Comparison of ENCODE assay signal across 10 cellular contexts in genomic region chr19:40702337-40703012, GRCh38. TPM values are rescaled to one million over a fixed set of nuclear protein-coding genes. Genes with fewer than 3 reads are reported as not detected.
DNase-seq lines count a peak whose midpoint lies in the region; ATAC-seq, FAIRE-seq and TF ChIP-seq lines count a peak whose summit lies in the region.
"Had no signal": no experiment of that assay in that cellular context is flagged by ENCODE, and none has a peak within 500 bp of the region (broad histone marks: within the 10 kb centered on the region; RNA-seq: fewer than 3 reads in every experiment).

No MANE protein-coding gene starts in this region.

- H3K27ac ChIP-seq in RWPE1 (peak overlapping the region; percentile 35), fibroblast of lung (ENCODE audit: insufficient read depth, low read length) (no peak overlapping the region), pancreas (no peak overlapping the region)

- no peak overlapping the region for H3K4me2 ChIP-seq in fibroblast of lung (ENCODE audit: extremely low read depth, insufficient read depth, low read length)

- H2AFZ ChIP-seq in fibroblast of lung (ENCODE audit: low read length) = no peak overlapping the region

- DNase-seq in GM03348 (ENCODE audit: low spot score) (peak; percentile 62), RWPE1 (ENCODE audit: low spot score) (no peak), fibroblast of lung (ENCODE audit: low read depth in 2 of 2) (peak; percentile 26 to 30), pancreas (no peak), NCI-H2171 (lab: John Stamatoyannopoulos, UW) (no peak), CD14-positive monocyte (ENCODE audit: low spot score) (no peak), ureter (ENCODE audit: low spot score) (no peak)
- DNase-seq: HCEC 1CT had no signal

- H3K9me3 ChIP-seq in fibroblast of lung (ENCODE audit: control insufficient read depth, insufficient read depth, low read depth, low read length) (no peaks in the 10 kb centered on the region), pancreas (no peaks in the 10 kb centered on the region)

- CTCF ChIA-PET in RWPE1 (lab: Yijun Ruan, JAX) = interaction anchor here (0.5 to 1.0 kb wide), 6 partner anchors 11 to 213 kb away, joined by 3 to 7 read pairs (median 3); no protein-coding TSS in a partner anchor

- no peak overlapping the region for H3K27ac Mint-ChIP-seq in CD14-positive monocyte

- TF ChIP-seq CTCF in RWPE1 (conservative IDR thresholded peaks at IDR 0.05; ENCODE audit: low read depth) = no peak
- peak; percentile 9 to 56 for TF ChIP-seq CTCF in fibroblast of lung (conservative IDR thresholded peaks at IDR 0.05 in 1 of 2, IDR thresholded peaks at IDR 0.05 in 1 of 2; ENCODE audit: low read depth in 1 of 2, low read length in 2 of 2)
- no peak for TF ChIP-seq CTCF in pancreas (IDR thresholded peaks at IDR 0.05)
- no peak for TF ChIP-seq CTCF in CD14-positive monocyte (IDR thresholded peaks at IDR 0.05)

- H3K36me3 ChIP-seq in fibroblast of lung (ENCODE audit: control insufficient read depth, insufficient read depth, low read length) (peaks cover 18% of the 10 kb centered on the region), pancreas (peaks cover 4 to 14% (median 4%) of the 10 kb centered on the region in 3 donors)

- no peaks in the 10 kb centered on the region for H3K4me1 Mint-ChIP-seq in CD14-positive monocyte

- no peaks in the 10 kb centered on the region for H3K9me3 Mint-ChIP-seq in CD14-positive monocyte

- H3K4me3 ChIP-seq in fibroblast of lung (replicated peaks in 1 of 4; ENCODE audit: control extremely low read depth in 1 of 4, insufficient read depth in 1 of 4, low read depth in 3 of 4, low read length in 4 of 4) = no peak overlapping the region
- no peak overlapping the region for H3K4me3 ChIP-seq in pancreas

- intact Hi-C loops in pancreas (cut with DNase I) = no loop called here
- intact Hi-C loops in CD14-positive monocyte (cut with micrococcal nuclease) = no loop called here

- H4K20me1 ChIP-seq in fibroblast of lung (ENCODE audit: control insufficient read depth, extremely low read depth, insufficient read depth, low read length) = no peaks in the 10 kb centered on the region

- POLR2A ChIA-PET in RWPE1 (lab: Yijun Ruan, JAX; ENCODE audit: low non-redundant PET) = no interaction called here

- H3K27me3 Mint-ChIP-seq in CD14-positive monocyte (ENCODE audit: low read depth in 3 of 3) = peaks cover 0 to 1% (median 0%) of the 10 kb centered on the region in 3 donors

- H3K9ac ChIP-seq in fibroblast of lung (ENCODE audit: insufficient read depth, low read length) = no peak overlapping the region

- no peak overlapping the region for H3K4me3 Mint-ChIP-seq in CD14-positive monocyte

- H3K27me3 ChIP-seq in fibroblast of lung (ENCODE audit: control insufficient read depth, insufficient read depth, low read length) (no peaks in the 10 kb centered on the region), pancreas (no peaks in the 10 kb centered on the region)

- no peaks in the 10 kb centered on the region for H3K4me1 ChIP-seq in fibroblast of lung (ENCODE audit: control insufficient read depth, extremely low read depth, insufficient read depth, low read length)
- no peaks in the 10 kb centered on the region for H3K4me1 ChIP-seq in pancreas

- ATAC-seq in pancreas = peak in 3 of 4 donors; percentile 81 to 82 (median 82)
- ATAC-seq in HG02759 (IDR thresholded peaks at IDR 0.05; ENCODE audit: unreplicated experiment) = no peak

- H3K79me2 ChIP-seq in fibroblast of lung (ENCODE audit: control insufficient read depth, insufficient read depth, low read length) = no peaks in the 10 kb centered on the region

- no peak for FAIRE-seq in pancreas (lab: Jason Lieb, UNC)
- FAIRE-seq: TTC549 had no signal

- WGBS in pancreas, 2 donors = 69 to 79% methylated on average over 18 of the region's 18 CpGs

- peaks cover 66 to 80% of the 10 kb centered on the region in 2 donors for H3K36me3 Mint-ChIP-seq in CD14-positive monocyte

RNA-seq across cellular contexts. Expression of gene NUMBL, which starts 12.0 kb away (rescaled TPM):
- total RNA-seq in fibroblast of lung (30.6 and 33.4 TPM in 2 replicates), pancreas (10 to 100 TPM in 1 of 6 donors, 1 to 10 TPM in 5; 3.2 to 19.1 (median 6.7) TPM), ureter (30.3 TPM)
- polyA plus RNA-seq in fibroblast of lung (26.2 and 28.2 TPM in 2 replicates), pancreas (10 to 100 TPM; 14.7 to 16.2 TPM), CD14-positive monocyte (under 1 TPM; 0.12 to 0.45 TPM)
- 39.8 TPM in 2 replicates for polyA plus RNA-seq in fibroblast of lung (2012)
- polyA minus RNA-seq in fibroblast of lung (ENCODE audit: low replicate concordance) = 45.4 and 48.6 TPM in 2 replicates

RNA-seq across cellular contexts. Expression of gene COQ8B, which starts 14.2 kb away (rescaled TPM):
- total RNA-seq in fibroblast of lung (28.0 and 43.4 TPM in 2 replicates), pancreas (10 to 100 TPM; 12.7 to 28.6 (median 16.3) TPM), ureter (35.0 TPM)
- polyA plus RNA-seq in fibroblast of lung (13.7 and 16.7 TPM in 2 replicates), pancreas (10 to 100 TPM; 41.5 to 44.2 TPM), CD14-positive monocyte (10 to 100 TPM; 16.0 to 23.4 TPM)
- polyA plus RNA-seq in fibroblast of lung (2012) = 17.2 and 24.4 TPM in 2 replicates
- polyA minus RNA-seq in fibroblast of lung (ENCODE audit: low replicate concordance) = 26.2 and 28.8 TPM in 2 replicates

RNA-seq across cellular contexts. Expression of gene ITPKC, which starts 14.4 kb away (rescaled TPM):
- 19.5 and 23.1 TPM in 2 replicates for total RNA-seq in fibroblast of lung
- 6.5 TPM in 2 replicates for polyA plus RNA-seq in fibroblast of lung
- 10.3 and 10.6 TPM in 2 replicates for polyA plus RNA-seq in fibroblast of lung (2012)
- 15.2 and 15.5 TPM in 2 replicates for polyA minus RNA-seq in fibroblast of lung (ENCODE audit: low replicate concordance)
- 10 to 100 TPM in 3 of 6 donors, 1 to 10 TPM in 3; 6.9 to 12.6 (median 9.2) TPM for total RNA-seq in pancreas
- 10 to 100 TPM; 14.5 to 20.4 TPM for polyA plus RNA-seq in pancreas
- polyA plus RNA-seq in CD14-positive monocyte = 1 to 10 TPM; 2.7 to 2.9 TPM
- 35.0 TPM for total RNA-seq in ureter

RNA-seq across cellular contexts. Expression of gene ACTMAP, which starts 47.8 kb away (rescaled TPM):
- total RNA-seq in fibroblast of lung = 0.51 and 1.8 TPM in 2 replicates
- 2.2 and 2.5 TPM in 2 replicates for polyA plus RNA-seq in fibroblast of lung
- polyA plus RNA-seq in fibroblast of lung (2012) = 4.7 and 5.7 TPM in 2 replicates
- 11.6 and 15.6 TPM in 2 replicates for polyA minus RNA-seq in fibroblast of lung (ENCODE audit: low replicate concordance)
- 1 to 10 TPM; 3.2 to 6.3 (median 4.2) TPM for total RNA-seq in pancreas
- polyA plus RNA-seq in pancreas = 10 to 100 TPM in 1 of 2 donors, 1 to 10 TPM in 1; 6.1 to 10.1 TPM
- polyA plus RNA-seq in CD14-positive monocyte = 1 to 10 TPM; 4.3 to 8.5 TPM
- total RNA-seq in ureter = 11.3 TPM

RNA-seq across cellular contexts. Expression of gene SNRPA, which starts 48.5 kb away (rescaled TPM):
- 22.1 and 41.9 TPM in 2 replicates for total RNA-seq in fibroblast of lung
- polyA plus RNA-seq in fibroblast of lung = 74.4 and 134 TPM in 2 replicates
- 54.5 and 108 TPM in 2 replicates for polyA plus RNA-seq in fibroblast of lung (2012)
- polyA minus RNA-seq in fibroblast of lung (ENCODE audit: low replicate concordance) = 179 and 323 TPM in 2 replicates
- total RNA-seq in pancreas = 10 to 100 TPM; 18.9 to 33.0 (median 23.7) TPM
- 10 to 100 TPM; 28.0 to 32.0 TPM for polyA plus RNA-seq in pancreas
- 10 to 100 TPM; 27.9 to 44.2 TPM for polyA plus RNA-seq in CD14-positive monocyte
- 74.0 TPM for total RNA-seq in ureter

Comparison
In these comparisons a context has a peak if more than half of its experiments do, and no peak if none do; other contexts are left out.
1. DNase-seq: peak in GM03348 (single experiment) and fibroblast of lung (2 of 2); none in RWPE1 (single experiment), pancreas (0 of 6), NCI-H2171 (single experiment), CD14-positive monocyte (single experiment) and ureter (single experiment).
2. CTCF ChIP-seq: peak in fibroblast of lung (2 of 2); none in RWPE1 (single experiment), pancreas (0 of 4) and CD14-positive monocyte (single experiment).